Comparison of ENCODE assay signal across 8 cellular contexts in the genomic region with DNA sequence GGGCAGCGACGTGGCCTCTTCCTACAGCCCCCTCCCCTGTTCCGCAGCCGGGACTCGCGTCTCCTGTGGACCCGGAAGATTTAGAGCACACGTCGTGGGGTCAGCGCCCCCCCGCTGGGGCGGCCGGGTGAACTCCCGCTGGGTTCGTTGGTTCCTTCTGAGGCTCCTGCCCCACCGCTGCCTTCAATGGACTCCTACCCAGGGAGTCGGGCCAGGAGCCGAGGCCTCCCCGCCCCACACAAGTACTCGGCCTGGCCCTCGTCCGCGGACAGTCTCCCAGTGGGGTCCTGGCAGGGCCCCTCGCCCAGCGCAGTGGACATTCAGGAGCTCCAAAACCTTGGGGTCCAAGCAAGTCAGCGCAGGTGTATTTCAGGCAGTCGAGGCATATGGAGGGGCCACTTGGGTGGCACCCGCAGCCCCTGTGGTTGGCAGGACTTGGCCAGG. TPM values are rescaled to one million over a fixed set of nuclear protein-coding genes. Genes with fewer than 3 reads are reported as not detected.
A peak's percentile ranks its signal among the peaks of the same experiment; 100 is the strongest.
DNase-seq lines count a peak whose midpoint lies in the region; ATAC-seq and TF ChIP-seq lines count a peak whose summit lies in the region.

No MANE protein-coding gene starts in this region.

- TF ChIP-seq POLR2A in GM18505 (IDR thresholded peaks at IDR 0.05; ENCODE audit: borderline replicate concordance, extremely low read depth, insufficient read depth, insufficient read length), result no peak

- TF ChIP-seq CTCF in A673 (conservative IDR thresholded peaks at IDR 0.05; ENCODE audit: low read depth, low read length) (no peak), tibial artery (IDR thresholded peaks at IDR 0.05) (no peak)

- H3K4me3 ChIP-seq in A673 (ENCODE audit: low read depth, low read length, poor library complexity, severe bottlenecking) (peak overlapping the region; percentile 54), tibial artery (peak overlapping the region; percentile 44 to 49)

- H3K36me3 ChIP-seq in A673 (ENCODE audit: insufficient read depth, low read length, poor library complexity, severe bottlenecking) (no peaks in the 10 kb centered on the region), tibial artery (no peaks in the 10 kb centered on the region)

- DNase-seq in A673 (ENCODE audit: low spot score), result no peak
- peak; percentile 38 for DNase-seq in astrocyte of the hippocampus (ENCODE audit: low read depth, low spot score)
- peak; percentile 36 for DNase-seq in left kidney (ENCODE audit: low read depth, low spot score)
- DNase-seq in tibial artery, result no peak
- no peak for DNase-seq in epidermal melanocyte (ENCODE audit: insufficient read length, low spot score)

- no peak overlapping the region for H3K27ac ChIP-seq in A673 (ENCODE audit: low read depth, low read length, poor library complexity, severe bottlenecking)
- H3K27ac ChIP-seq in tibial artery, result no peak overlapping the region

- no TSS peak for BruUV-seq in A673 (replicated peaks; lab: Mats Ljungman, UMichigan)

- ATAC-seq in HG02642 (IDR thresholded peaks at IDR 0.05; ENCODE audit: poor library complexity, unreplicated experiment) (peak; percentile 4), HG03025 (IDR thresholded peaks at IDR 0.05; ENCODE audit: low FRiP score, unreplicated experiment) (no peak), GM18505 (IDR thresholded peaks at IDR 0.05; ENCODE audit: unreplicated experiment) (no peak)

- H3K9me3 ChIP-seq in A673 (ENCODE audit: low read depth, low read length, poor library complexity, severe bottlenecking) (no peaks in the 10 kb centered on the region), tibial artery (peaks cover 0 to 2% (median 0%) of the 10 kb centered on the region in 3 donors)

- CTCF ChIA-PET in A673 (lab: Charles Lee), result no interaction called here

- H3K4me1 ChIP-seq in A673 (ENCODE audit: insufficient read depth, low read length, poor library complexity, severe bottlenecking) (peaks cover 28% of the 10 kb centered on the region), tibial artery (peaks cover 0 to 57% (median 40%) of the 10 kb centered on the region in 4 donors)

- intact Hi-C loops in A673 (cut with micrococcal nuclease; ENCODE audit: unreplicated experiment), result no loop called here
- intact Hi-C loops in tibial artery (cut with DNase I; ENCODE audit: low total_unique reads), result loop anchor here (10.0 kb wide), 1 partner anchor 225 kb away; no protein-coding TSS in a partner anchor

- POLR2A ChIA-PET in A673 (lab: Charles Lee; ENCODE audit: low non-redundant PET), result no interaction called here

- H3K27me3 ChIP-seq in A673 (replicated peaks; ENCODE audit: insufficient read depth, low read depth, low read length, poor library complexity) (no peaks in the 10 kb centered on the region), tibial artery (peaks cover 0 to 74% of the 10 kb centered on the region in 2 donors)

RNA-seq across cellular contexts. Expression of a gene that starts 1.2 kb away (rescaled TPM):
- 12.6 and 14.9 TPM in 2 replicates for total RNA-seq in A673 (2021)

Comparison
In these comparisons a context has a peak if more than half of its experiments do, and no peak if none do; other contexts are left out.
1. DNase-seq: peak in astrocyte of the hippocampus (single experiment) and left kidney (single experiment); none in A673 (single experiment), tibial artery (0 of 2) and epidermal melanocyte (single experiment).